In genomic region chr6:21596379-21597242, GRCh38 we compare ENCODE assay signal across 8 cellular contexts. TPM values are rescaled to one million over a fixed set of nuclear protein-coding genes. Genes with fewer than 3 reads are reported as not detected.
DNase-seq lines count a peak whose midpoint lies in the region; FAIRE-seq and TF ChIP-seq lines count a peak whose summit lies in the region.

No MANE protein-coding gene starts in this region.

- peak overlapping the region; percentile 80 for H3K9ac ChIP-seq in SK-N-MC (ENCODE audit: insufficient read length)

- FAIRE-seq in islet of Langerhans (lab: Jason Lieb, UNC) (peak; percentile 94), small intestine (lab: Jason Lieb, UNC) (no peak)

- peak; percentile 64 for DNase-seq in activated effector memory CD4-positive, alpha-beta T cell treated with anti-CD3 and anti-CD28 coated beads, Interleukin-2, amount 50 U/mL, for 16 hours
- no peak for DNase-seq in activated effector memory CD4-positive, alpha-beta T cell treated with Interleukin-2 at 50 U/mL for 16 hours
- DNase-seq in LoVo (ENCODE audit: low spot score) (peak; percentile 52), SK-N-MC (ENCODE audit: low read depth, low spot score) (no peak), choroid plexus epithelial cell (ENCODE audit: low read depth) (peak; percentile 69), small intestine (peak; percentile 48), cortex of kidney (lab: John Stamatoyannopoulos, UW) (no peak)

- no peaks in the 10 kb centered on the region for H3K9me3 ChIP-seq in SK-N-MC (ENCODE audit: low read depth, low read length)
- no peaks in the 10 kb centered on the region for H3K9me3 ChIP-seq in small intestine (ENCODE audit: control insufficient read depth, low read depth)

- 0 to 1% (median 1%) methylated on average over 37 of the region's 37 CpGs for WGBS in small intestine, 3 donors

- no peaks in the 10 kb centered on the region for H3K4me1 ChIP-seq in small intestine (ENCODE audit: control insufficient read depth in 2 of 2, insufficient read depth in 1 of 2, low read depth in 1 of 2, low read length in 1 of 2)

- H3K36me3 ChIP-seq in SK-N-MC (ENCODE audit: insufficient read depth, low read length) = peaks cover 27% of the 10 kb centered on the region
- no peaks in the 10 kb centered on the region for H3K36me3 ChIP-seq in small intestine (ENCODE audit: control insufficient read depth in 2 of 2, insufficient read depth in 2 of 2, low read length in 2 of 2)

- H3K27ac ChIP-seq in SK-N-MC (no peak overlapping the region), small intestine (ENCODE audit: low read depth in 1 of 2, low read length in 1 of 2) (peak overlapping the region; percentile 15 to 91)

- no peaks in the 10 kb centered on the region for H3K27me3 ChIP-seq in small intestine (ENCODE audit: control insufficient read depth in 2 of 2, insufficient read depth in 2 of 2, low read length in 2 of 2)

- TF ChIP-seq CTCF in choroid plexus epithelial cell (conservative IDR thresholded peaks at IDR 0.05; ENCODE audit: low read depth, low read length) = peak; percentile 53

- H3K4me3 ChIP-seq in SK-N-MC (peak overlapping the region; percentile 83), choroid plexus epithelial cell (ENCODE audit: low read depth, low read length) (peak overlapping the region; percentile 95), small intestine (ENCODE audit: low read depth in 1 of 2, low read length in 2 of 2) (peak overlapping the region; percentile 85 to 89)

RNA-seq across cellular contexts. Expression of gene SOX4, which starts 3.1 kb away (rescaled TPM):
- 10 to 100 TPM in 1 of 3 donors, 1 to 10 TPM in 2; 3.8 to 23.4 (median 4.6) TPM for polyA plus RNA-seq in small intestine

Comparison
In these comparisons a context has a peak if more than half of its experiments do, and no peak if none do; other contexts are left out.
1. DNase-seq: peak in activated effector memory CD4-positive, alpha-beta T cell treated with anti-CD3 and anti-CD28 coated beads, Interleukin-2, amount 50 U/mL, for 16 hours (single experiment), LoVo (single experiment), choroid plexus epithelial cell (single experiment) and small intestine (single experiment); none in activated effector memory CD4-positive, alpha-beta T cell treated with Interleukin-2 at 50 U/mL for 16 hours (single experiment), SK-N-MC (single experiment) and cortex of kidney (single experiment).
2. Peak in every context shown above with its lines, with median percentiles within 50 percentile points of each other: H3K4me3 ChIP-seq.